Comparison of ENCODE assay signal across 17 cellular contexts in genomic region chr1:205310981-205311704, GRCh38. TPM values are rescaled to one million over a fixed set of nuclear protein-coding genes. Genes with fewer than 3 reads are reported as not detected.
A peak's percentile ranks its signal among the peaks of the same experiment; 100 is the strongest.
DNase-seq lines count a peak whose midpoint lies in the region; ATAC-seq and TF ChIP-seq lines count a peak whose summit lies in the region.
"Had no signal": no experiment of that assay in that cellular context is flagged by ENCODE, and none has a peak within 500 bp of the region (broad histone marks: within the 10 kb centered on the region; RNA-seq: fewer than 3 reads in every experiment).

No MANE protein-coding gene starts in this region.

- CTCF ChIA-PET in WTC11 (lab: Charles Lee): interaction anchor here (1.6 to 2.5 kb wide), 2 partner anchors 38 to 40 kb away, joined by 4 to 11 read pairs; no protein-coding TSS in a partner anchor

- H3K27ac Mint-ChIP-seq in WTC11: peak overlapping the region; percentile 43; the same call in 1 of the 2 replicates
- peak overlapping the region; percentile 62 to 94 for H3K27ac Mint-ChIP-seq in natural killer cell

- DNase-seq in GM13977 (ENCODE audit: low spot score): peak; percentile 56
- DNase-seq in WTC11 (ENCODE audit: low spot score): no peak
- no peak for DNase-seq in natural killer cell
- DNase-seq in KBM-7: no peak
- no peak for DNase-seq in activated CD4-positive, alpha-beta T cell treated with anti-CD3 and anti-CD28 coated beads, Interleukin-2, amount 50 U/mL, for 48 hours
- no peak for DNase-seq in activated CD8-positive, alpha-beta memory T cell treated with anti-CD3 and anti-CD28 coated beads, Interleukin-2, amount 50 U/mL, for 4 hours
- no peak for DNase-seq in NK-92 (lab: John Stamatoyannopoulos, UW; ENCODE audit: unreplicated experiment)
- DNase-seq: amygdala; cortex of kidney; GDM1; NCI-H1436; NCI-H526; stimulated activated naive CD4-positive, alpha-beta T cell had no signal

- intact Hi-C loops in natural killer cell (cut with micrococcal nuclease): loop anchor here (5.0 kb wide), 1 partner anchor 189 kb away; the partner anchor contains the start of gene RBBP5

- H3K9me3 ChIP-seq in BLaER1 treated with 17β-estradiol and CSF1 and Interleukin-3, amounts not matched to agents 10 nM and 100 nM (replicated peaks in 1 of 11): no peaks in the 10 kb centered on the region
- H3K9me3 ChIP-seq: BLaER1 had no signal

- peaks cover 35 to 71% (median 48%) of the 10 kb centered on the region in 10 experiments for H3K4me1 ChIP-seq in BLaER1 treated with 17β-estradiol and CSF1 and Interleukin-3, amounts not matched to agents 10 nM and 100 nM

- no peaks in the 10 kb centered on the region for H3K27me3 Mint-ChIP-seq in WTC11 (ENCODE audit: low read depth)
- no peaks in the 10 kb centered on the region for H3K27me3 Mint-ChIP-seq in natural killer cell (ENCODE audit: low read depth in 2 of 2)

- H3K27me3 ChIP-seq in BLaER1 treated with 17β-estradiol and CSF1 and Interleukin-3, amounts not matched to agents 10 nM and 100 nM: peaks cover 0 to 6% (median 0%) of the 10 kb centered on the region in 11 experiments; a peak in 2 of 22 replicates
- H3K27me3 ChIP-seq: BLaER1 had no signal

- peak overlapping the region in 5 of 11 experiments; percentile 31 to 98 (median 45); a peak in 9 of 22 replicates for H3K27ac ChIP-seq in BLaER1 treated with 17β-estradiol and CSF1 and Interleukin-3, amounts not matched to agents 10 nM and 100 nM
- H3K27ac ChIP-seq: BLaER1 had no signal

- H3K9me3 Mint-ChIP-seq in WTC11: no peaks in the 10 kb centered on the region
- no peaks in the 10 kb centered on the region for H3K9me3 Mint-ChIP-seq in natural killer cell

- peak overlapping the region in 1 of 11 experiments; percentile 39; a peak in 1 of 22 replicates for H3K9ac ChIP-seq in BLaER1 treated with 17β-estradiol and CSF1 and Interleukin-3, amounts not matched to agents 10 nM and 100 nM
- H3K9ac ChIP-seq: BLaER1 had no signal

- in situ Hi-C loops in GM13977 (cut with MboI; ENCODE audit: low pct_unique_long_range_greater_than_20kb, low sequenced_read_pairs, unreplicated experiment): no loop called here
- in situ Hi-C loops in KBM-7 (cut with MboI; ENCODE audit: low pct_unique_long_range_greater_than_20kb, low sequenced_read_pairs): no loop called here

- H3K4me2 ChIP-seq in BLaER1 treated with 17β-estradiol and CSF1 and Interleukin-3, amounts not matched to agents 10 nM and 100 nM: peak overlapping the region in 7 of 11 experiments; percentile 1 to 95 (median 91); a peak in 11 of 22 replicates
- H3K4me2 ChIP-seq: BLaER1 had no signal

- H3K4me3 ChIP-seq in BLaER1 treated with 17β-estradiol and CSF1 and Interleukin-3, amounts not matched to agents 10 nM and 100 nM: no peak overlapping the region
- H3K4me3 ChIP-seq: BLaER1 had no signal

- H4K20me1 ChIP-seq in BLaER1 treated with 17β-estradiol and CSF1 and Interleukin-3, amounts not matched to agents 10 nM and 100 nM: no peaks in the 10 kb centered on the region; a peak in 2 of 22 replicates
- H4K20me1 ChIP-seq: BLaER1 had no signal

- H3K36me3 Mint-ChIP-seq in WTC11 (peaks cover 58% of the 10 kb centered on the region), natural killer cell (peaks cover 9% of the 10 kb centered on the region)

- H3K4me1 Mint-ChIP-seq in WTC11 (peaks cover 44% of the 10 kb centered on the region), natural killer cell (peaks cover 50 to 69% of the 10 kb centered on the region in 2 donors)

- ATAC-seq in WTC11 (no peak), natural killer cell (no peak)
- ATAC-seq: HepG2 had no signal

- H3K36me3 ChIP-seq in BLaER1 treated with 17β-estradiol and CSF1 and Interleukin-3, amounts not matched to agents 10 nM and 100 nM: peaks cover 0 to 37% (median 0%) of the 10 kb centered on the region in 11 experiments; a peak in 3 of 22 replicates
- H3K36me3 ChIP-seq: BLaER1 had no signal

- TF ChIP-seq CTCF in GM13977 (IDR thresholded peaks at IDR 0.05; ENCODE audit: extremely low read depth, insufficient read depth, missing control alignments) (no peak), WTC11 (IDR thresholded peaks at IDR 0.05) (no peak), natural killer cell (IDR thresholded peaks at IDR 0.05) (no peak)

- H3K4me3 Mint-ChIP-seq in WTC11: no peak overlapping the region
- H3K4me3 Mint-ChIP-seq in natural killer cell: no peak overlapping the region

- POLR2A ChIA-PET in WTC11 (lab: Charles Lee): no interaction called here

TF ChIP-seq in WTC11, 78 proteins besides CTCF, POLR2A, EP300 and RAD21 (continues in another document):
- no peak for TF ChIP-seq ZNF219 (CRISPR knock-in tag; IDR thresholded peaks at IDR 0.05; ENCODE audit: borderline replicate concordance)
- TF ChIP-seq TEAD1 (CRISPR knock-in tag; IDR thresholded peaks at IDR 0.05): no peak
- TF ChIP-seq MYBL2 (CRISPR knock-in tag; IDR thresholded peaks at IDR 0.05): no peak
- no peak for TF ChIP-seq SOX15 (CRISPR knock-in tag; IDR thresholded peaks at IDR 0.05)
- TF ChIP-seq PREB (CRISPR knock-in tag; IDR thresholded peaks at IDR 0.05; ENCODE audit: borderline replicate concordance): no peak
- TF ChIP-seq AFF4 (CRISPR knock-in tag; IDR thresholded peaks at IDR 0.05; ENCODE audit: borderline replicate concordance): no peak
- TF ChIP-seq NR2C2 (CRISPR knock-in tag; IDR thresholded peaks at IDR 0.05): no peak
- no peak for TF ChIP-seq GRHL2 (CRISPR knock-in tag; IDR thresholded peaks at IDR 0.05; ENCODE audit: insufficient replicate concordance, severe bottlenecking)
- no peak for TF ChIP-seq FOXP1 (CRISPR knock-in tag; IDR thresholded peaks at IDR 0.05; ENCODE audit: borderline replicate concordance)
- TF ChIP-seq E2F1 (CRISPR knock-in tag; IDR thresholded peaks at IDR 0.05): no peak
- no peak for TF ChIP-seq ZNF121 (CRISPR knock-in tag; IDR thresholded peaks at IDR 0.05)
- TF ChIP-seq ATF2 (CRISPR knock-in tag; IDR thresholded peaks at IDR 0.05; ENCODE audit: borderline replicate concordance, low read depth): no peak
- TF ChIP-seq RELA (CRISPR knock-in tag; IDR thresholded peaks at IDR 0.05; ENCODE audit: borderline replicate concordance): no peak

RNA-seq across cellular contexts. Expression of gene NUAK2, which starts 10.4 kb away (rescaled TPM):
- total RNA-seq in WTC11 (2021) (8.7 to 10.8 TPM (median 10.8 TPM) in 3 replicates), natural killer cell (10 to 100 TPM; 17.3 to 21.7 (median 21.5) TPM)

RNA-seq across cellular contexts. Expression of gene KLHDC8A, which starts 45.6 kb away (rescaled TPM):
- total RNA-seq in WTC11 (2021) (1.6 to 1.7 TPM (median 1.7 TPM) in 3 replicates), natural killer cell (not detected)
- total RNA-seq: HepG2, pulmonary artery endothelial cell had no signal
